10 cellular contexts compared by ENCODE assay signal in the genomic region with DNA sequence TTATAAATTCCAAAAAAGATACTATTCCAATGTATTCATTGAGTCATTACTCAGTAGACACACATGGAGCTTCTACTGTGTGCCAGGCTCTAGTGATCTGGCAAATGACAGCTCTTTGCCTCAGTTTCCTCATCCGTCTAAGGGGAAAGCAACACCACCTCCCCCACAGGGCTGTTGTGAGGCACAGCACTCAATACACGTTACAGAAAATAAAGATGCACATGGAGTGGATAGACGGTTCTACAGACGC. TPM values are rescaled to one million over a fixed set of nuclear protein-coding genes. Genes with fewer than 3 reads are reported as not detected.
A peak's percentile ranks its signal among the peaks of the same experiment; 100 is the strongest.
DNase-seq lines count a peak whose midpoint lies in the region; ATAC-seq and TF ChIP-seq lines count a peak whose summit lies in the region.
"Had no signal": no experiment of that assay in that cellular context is flagged by ENCODE, and none has a peak within 500 bp of the region (broad histone marks: within the 10 kb centered on the region; RNA-seq: fewer than 3 reads in every experiment).

No MANE protein-coding gene starts in this region.

- ATAC-seq in CD4-positive, alpha-beta T cell (ENCODE audit: poor library complexity) = no peak
- ATAC-seq in Panc1 = no peak
- no peak for ATAC-seq in GM21526 (IDR thresholded peaks at IDR 0.05; ENCODE audit: low FRiP score, unreplicated experiment)

- intact Hi-C loops in CD4-positive, alpha-beta T cell (cut with DNase I, micrococcal nuclease) = no loop called here
- intact Hi-C loops in Panc1 (cut with micrococcal nuclease; ENCODE audit: unreplicated experiment) = no loop called here

- no TSS peak for BruUV-seq in Panc1 (replicated peaks; lab: Mats Ljungman, UMichigan)

- CTCF ChIA-PET in CD4-positive, alpha-beta T cell (lab: Charles Lee) = interaction anchor here (0.9 to 1.5 kb wide), 4 partner anchors 13 to 76 kb away, joined by 3 to 4 read pairs (median 4); no protein-coding TSS in a partner anchor
- CTCF ChIA-PET in Panc1 (lab: Charles Lee) = interaction anchor here (0.8 to 1.2 kb wide), 2 partner anchors 13 to 20 kb away, joined by 5 to 9 read pairs; no protein-coding TSS in a partner anchor

- H3K27me3 ChIP-seq in CD4-positive, alpha-beta T cell (ENCODE audit: control insufficient read depth, insufficient read depth, low read length) = no peaks in the 10 kb centered on the region
- H3K27me3 ChIP-seq in Panc1 (ENCODE audit: control insufficient read depth, insufficient read depth, low read length) (no peaks in the 10 kb centered on the region), esophagus (ENCODE audit: control insufficient read depth in 1 of 2, insufficient read depth in 2 of 2, low read length in 2 of 2) (no peaks in the 10 kb centered on the region), rectal smooth muscle tissue (ENCODE audit: control insufficient read depth, insufficient read depth, low read length) (no peaks in the 10 kb centered on the region)

- H3K4me1 Mint-ChIP-seq in CD4-positive, alpha-beta T cell (ENCODE audit: low read depth) = peaks cover 46% of the 10 kb centered on the region

- H3K27me3 Mint-ChIP-seq in CD4-positive, alpha-beta T cell = no peaks in the 10 kb centered on the region

- POLR2A ChIA-PET in CD4-positive, alpha-beta T cell (lab: Charles Lee) = interaction anchor here (0.6 to 2.8 kb wide), 7 partner anchors 10 to 71 kb away, joined by 3 to 14 read pairs (median 3); a partner anchor contains a TSS
- POLR2A ChIA-PET in Panc1 (lab: Charles Lee) = interaction anchor here (0.6 to 8.5 kb wide), 10 partner anchors 6 to 888 kb away, joined by 4 to 250 read pairs (median 12); a partner anchor contains a TSS

- H3K27ac Mint-ChIP-seq in CD4-positive, alpha-beta T cell = peak overlapping the region; percentile 32

- in situ Hi-C loops in Panc1 (cut with HindIII; ENCODE audit: low pct_unique_long_range_greater_than_20kb, low sequenced_read_pairs) = no loop called here

- H3K9ac ChIP-seq in rectal smooth muscle tissue (ENCODE audit: low read length) = peak overlapping the region; percentile 12

- DNase-seq in CD4-positive, alpha-beta T cell = no peak
- DNase-seq in Panc1 (ENCODE audit: low read depth, low spot score) (no peak), NCI-H526 (lab: John Stamatoyannopoulos, UW) (no peak), NCI-H748 (lab: John Stamatoyannopoulos, UW; ENCODE audit: unreplicated experiment) (no peak)
- no peak for DNase-seq in activated CD4-positive, CD25-positive, alpha-beta regulatory T cell (lab: John Stamatoyannopoulos, UW)
- DNase-seq: DND-41, KG1 had no signal

- no peaks in the 10 kb centered on the region for H3K36me3 Mint-ChIP-seq in CD4-positive, alpha-beta T cell (ENCODE audit: low read depth)

- no peak overlapping the region for H3K27ac ChIP-seq in CD4-positive, alpha-beta T cell (ENCODE audit: low read depth, low read length)
- H3K27ac ChIP-seq in Panc1 (ENCODE audit: low read length) = peak overlapping the region; percentile 100
- H3K27ac ChIP-seq in esophagus (ENCODE audit: low read depth in 2 of 2, low read length in 1 of 2) = peak overlapping the region; percentile 99
- peak overlapping the region; percentile 97 for H3K27ac ChIP-seq in rectal smooth muscle tissue (ENCODE audit: low read depth, low read length)

- WGBS in esophagus, 2 donors = 27 to 49% methylated on average over 4 of the region's 4 CpGs

- H3K4me3 Mint-ChIP-seq in CD4-positive, alpha-beta T cell = no peak overlapping the region

- H3K4me3 ChIP-seq in Panc1 (ENCODE audit: low read depth in 2 of 2, low read length in 2 of 2) = no peak overlapping the region
- no peak overlapping the region for H3K4me3 ChIP-seq in esophagus (ENCODE audit: low read depth in 1 of 2, low read length in 2 of 2)
- H3K4me3 ChIP-seq in rectal smooth muscle tissue (ENCODE audit: low read length) = peak overlapping the region; percentile 20

- no peaks in the 10 kb centered on the region for H3K36me3 ChIP-seq in Panc1 (ENCODE audit: control insufficient read depth, insufficient read depth, low read length)
- no peaks in the 10 kb centered on the region for H3K36me3 ChIP-seq in esophagus (ENCODE audit: control insufficient read depth in 2 of 2, insufficient read depth in 2 of 2, low read length in 1 of 2)
- no peaks in the 10 kb centered on the region for H3K36me3 ChIP-seq in rectal smooth muscle tissue (ENCODE audit: control insufficient read depth, insufficient read depth, low read length)

- H3K4me1 ChIP-seq in Panc1 (ENCODE audit: control insufficient read depth, insufficient read depth, low read length) = peaks cover 89% of the 10 kb centered on the region
- H3K4me1 ChIP-seq in esophagus (ENCODE audit: control insufficient read depth in 2 of 2, insufficient read depth in 2 of 2, low read length in 1 of 2) = peaks cover 7 to 40% of the 10 kb centered on the region in 2 donors
- peaks cover 84% of the 10 kb centered on the region for H3K4me1 ChIP-seq in rectal smooth muscle tissue (ENCODE audit: control insufficient read depth, insufficient read depth, low read length)

- no peaks in the 10 kb centered on the region for H3K9me3 ChIP-seq in CD4-positive, alpha-beta T cell (ENCODE audit: control insufficient read depth, low read length)
- H3K9me3 ChIP-seq in Panc1 (ENCODE audit: control insufficient read depth, insufficient read depth, low read depth, low read length) (no peaks in the 10 kb centered on the region), esophagus (ENCODE audit: control insufficient read depth in 2 of 2, insufficient read depth in 1 of 2, low read depth in 1 of 2, low read length in 1 of 2) (no peaks in the 10 kb centered on the region)

- TF ChIP-seq CTCF in CD4-positive, alpha-beta T cell (IDR thresholded peaks at IDR 0.05) = no peak
- no peak for TF ChIP-seq CTCF in Panc1 (IDR thresholded peaks at IDR 0.05)

- H3K9me3 Mint-ChIP-seq in CD4-positive, alpha-beta T cell = no peaks in the 10 kb centered on the region

RNA-seq across cellular contexts. Expression of a gene that starts 6.5 kb away (rescaled TPM):
- total RNA-seq in CD4-positive, alpha-beta T cell = over 10,000 TPM; 31,509 to 32,316 TPM
- 13,645 TPM for total RNA-seq in Panc1 (2021; ENCODE audit: unreplicated experiment)
- 690 TPM for polyA plus RNA-seq in Panc1 (2012; ENCODE audit: insufficient read length)
- polyA plus RNA-seq in esophagus = 1,000 to 10,000 TPM in 1 of 2 donors, 10 to 100 TPM in 1; 94.9 to 1,950 TPM

RNA-seq across cellular contexts. Expression of a gene that starts 32.6 kb away (rescaled TPM):
- total RNA-seq in CD4-positive, alpha-beta T cell = 10 to 100 TPM; 57.4 to 60.7 TPM
- total RNA-seq in Panc1 (2021; ENCODE audit: unreplicated experiment) = 117 TPM
- 172 TPM for polyA plus RNA-seq in Panc1 (2012; ENCODE audit: insufficient read length)
- 10 to 100 TPM; 41.8 to 52.4 TPM for polyA plus RNA-seq in esophagus
